ENCODE assay signal across 1 cellular context in the genomic region with DNA sequence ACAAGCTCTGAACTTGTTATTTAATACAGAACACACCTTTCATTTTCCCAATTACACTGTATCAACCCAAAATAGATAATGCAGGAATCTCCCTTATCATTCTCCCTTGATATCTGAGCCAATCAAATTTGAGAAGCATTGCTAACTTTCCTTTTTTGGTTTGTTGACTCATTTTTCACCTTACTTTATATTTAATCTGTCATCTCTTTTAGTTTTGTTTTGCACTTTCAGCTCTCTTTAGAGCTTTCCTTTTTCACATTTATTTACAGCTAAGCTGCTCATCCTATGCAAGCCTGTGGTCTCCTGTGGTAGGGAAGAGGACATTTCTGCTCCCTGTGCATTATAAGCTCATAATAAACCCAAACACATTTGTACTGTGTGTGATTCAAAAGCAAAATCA.
A peak's percentile ranks its signal among the peaks of the same experiment; 100 is the strongest.
TF ChIP-seq lines count a peak whose summit lies in the region.

No MANE protein-coding gene starts in this region.

TF ChIP-seq in GM12878, 131 proteins besides CTCF, POLR2A, EP300 and RAD21:
- TF ChIP-seq, protein P1, sequence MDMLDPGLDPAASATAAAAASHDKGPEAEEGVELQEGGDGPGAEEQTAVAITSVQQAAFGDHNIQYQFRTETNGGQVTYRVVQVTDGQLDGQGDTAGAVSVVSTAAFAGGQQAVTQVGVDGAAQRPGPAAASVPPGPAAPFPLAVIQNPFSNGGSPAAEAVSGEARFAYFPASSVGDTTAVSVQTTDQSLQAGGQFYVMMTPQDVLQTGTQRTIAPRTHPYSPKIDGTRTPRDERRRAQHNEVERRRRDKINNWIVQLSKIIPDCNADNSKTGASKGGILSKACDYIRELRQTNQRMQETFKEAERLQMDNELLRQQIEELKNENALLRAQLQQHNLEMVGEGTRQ (IDR thresholded peaks at IDR 0.05; ENCODE audit: borderline replicate concordance, low read depth, low read length): no peak
- TF ChIP-seq CREM (IDR thresholded peaks at IDR 0.05; ENCODE audit: low read depth) (peak; percentile 36; the same call in 1 of the 2 replicates), EZH2 (IDR thresholded peaks at IDR 0.05; ENCODE audit: borderline replicate concordance, control insufficient read depth, low read depth, low read length) (no peak), JUNB (IDR thresholded peaks at IDR 0.05) (peak; percentile 80), DPF2 (IDR thresholded peaks at IDR 0.05) (no peak), FOXK2 (IDR thresholded peaks at IDR 0.05) (no peak), SREBF1 (IDR thresholded peaks at IDR 0.05; ENCODE audit: low read length) (no peak), ATF7 (IDR thresholded peaks at IDR 0.05; ENCODE audit: low read depth) (peak; percentile 33; the same call in 1 of the 2 replicates), WRNIP1 (IDR thresholded peaks at IDR 0.05; ENCODE audit: borderline replicate concordance, low read depth, low read length) (no peak), NFIC (IDR thresholded peaks at IDR 0.05; ENCODE audit: low read depth, low read length) (peak; percentile 52; the same call in 1 of the 2 replicates), SRF (IDR thresholded peaks at IDR 0.05; ENCODE audit: low read depth in 2 of 2, low read length in 2 of 2) (peak in 1 of 2 experiments; percentile 10; a peak in 1 of 4 replicates), MTA2 (IDR thresholded peaks at IDR 0.05; ENCODE audit: low read depth) (no peak), STAT1 (conservative IDR thresholded peaks at IDR 0.05) (no peak), MEF2A (IDR thresholded peaks at IDR 0.05; ENCODE audit: insufficient read depth, low read depth, low read length) (peak; percentile 94), SP1 (IDR thresholded peaks at IDR 0.05; ENCODE audit: low read depth, low read length) (no peak), TARDBP (IDR thresholded peaks at IDR 0.05; ENCODE audit: borderline replicate concordance) (no peak), CEBPB (IDR thresholded peaks at IDR 0.05; ENCODE audit: borderline replicate concordance in 1 of 2, low read depth in 2 of 2, low read length in 2 of 2) (peak in 1 of 2 experiments; percentile 32; a peak in 1 of 4 replicates), ZSCAN29 (IDR thresholded peaks at IDR 0.05) (no peak), CBFB (IDR thresholded peaks at IDR 0.05; ENCODE audit: low read depth) (peak; percentile 40; the same call in 1 of the 2 replicates), RUNX3 (IDR thresholded peaks at IDR 0.05; ENCODE audit: low read length) (peak; percentile 76), YBX1 (IDR thresholded peaks at IDR 0.05) (no peak), FOXM1 (IDR thresholded peaks at IDR 0.05; ENCODE audit: low read depth, low read length) (peak; percentile 43; the same call in 1 of the 2 replicates), CREB1 (IDR thresholded peaks at IDR 0.05; ENCODE audit: low read depth) (0 out of 2 replicates have a peak, but pooled peaks have one; percentile 32), TCF7 (IDR thresholded peaks at IDR 0.05; ENCODE audit: borderline replicate concordance) (no peak), RELA (IDR thresholded peaks at IDR 0.05; ENCODE audit: borderline replicate concordance, partially characterized antibody) (no peak)
- TF ChIP-seq, protein P2, sequence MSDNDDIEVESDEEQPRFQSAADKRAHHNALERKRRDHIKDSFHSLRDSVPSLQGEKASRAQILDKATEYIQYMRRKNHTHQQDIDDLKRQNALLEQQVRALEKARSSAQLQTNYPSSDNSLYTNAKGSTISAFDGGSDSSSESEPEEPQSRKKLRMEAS (IDR thresholded peaks at IDR 0.05; ENCODE audit: low read depth, low read length): no peak
- TF ChIP-seq, protein P3, sequence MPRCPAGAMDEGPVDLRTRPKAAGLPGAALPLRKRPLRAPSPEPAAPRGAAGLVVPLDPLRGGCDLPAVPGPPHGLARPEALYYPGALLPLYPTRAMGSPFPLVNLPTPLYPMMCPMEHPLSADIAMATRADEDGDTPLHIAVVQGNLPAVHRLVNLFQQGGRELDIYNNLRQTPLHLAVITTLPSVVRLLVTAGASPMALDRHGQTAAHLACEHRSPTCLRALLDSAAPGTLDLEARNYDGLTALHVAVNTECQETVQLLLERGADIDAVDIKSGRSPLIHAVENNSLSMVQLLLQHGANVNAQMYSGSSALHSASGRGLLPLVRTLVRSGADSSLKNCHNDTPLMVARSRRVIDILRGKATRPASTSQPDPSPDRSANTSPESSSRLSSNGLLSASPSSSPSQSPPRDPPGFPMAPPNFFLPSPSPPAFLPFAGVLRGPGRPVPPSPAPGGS (IDR thresholded peaks at IDR 0.05; ENCODE audit: borderline replicate concordance, insufficient read depth, low read depth, low read length, poor library complexity, severe bottlenecking): no peak
- TF ChIP-seq, protein P4, sequence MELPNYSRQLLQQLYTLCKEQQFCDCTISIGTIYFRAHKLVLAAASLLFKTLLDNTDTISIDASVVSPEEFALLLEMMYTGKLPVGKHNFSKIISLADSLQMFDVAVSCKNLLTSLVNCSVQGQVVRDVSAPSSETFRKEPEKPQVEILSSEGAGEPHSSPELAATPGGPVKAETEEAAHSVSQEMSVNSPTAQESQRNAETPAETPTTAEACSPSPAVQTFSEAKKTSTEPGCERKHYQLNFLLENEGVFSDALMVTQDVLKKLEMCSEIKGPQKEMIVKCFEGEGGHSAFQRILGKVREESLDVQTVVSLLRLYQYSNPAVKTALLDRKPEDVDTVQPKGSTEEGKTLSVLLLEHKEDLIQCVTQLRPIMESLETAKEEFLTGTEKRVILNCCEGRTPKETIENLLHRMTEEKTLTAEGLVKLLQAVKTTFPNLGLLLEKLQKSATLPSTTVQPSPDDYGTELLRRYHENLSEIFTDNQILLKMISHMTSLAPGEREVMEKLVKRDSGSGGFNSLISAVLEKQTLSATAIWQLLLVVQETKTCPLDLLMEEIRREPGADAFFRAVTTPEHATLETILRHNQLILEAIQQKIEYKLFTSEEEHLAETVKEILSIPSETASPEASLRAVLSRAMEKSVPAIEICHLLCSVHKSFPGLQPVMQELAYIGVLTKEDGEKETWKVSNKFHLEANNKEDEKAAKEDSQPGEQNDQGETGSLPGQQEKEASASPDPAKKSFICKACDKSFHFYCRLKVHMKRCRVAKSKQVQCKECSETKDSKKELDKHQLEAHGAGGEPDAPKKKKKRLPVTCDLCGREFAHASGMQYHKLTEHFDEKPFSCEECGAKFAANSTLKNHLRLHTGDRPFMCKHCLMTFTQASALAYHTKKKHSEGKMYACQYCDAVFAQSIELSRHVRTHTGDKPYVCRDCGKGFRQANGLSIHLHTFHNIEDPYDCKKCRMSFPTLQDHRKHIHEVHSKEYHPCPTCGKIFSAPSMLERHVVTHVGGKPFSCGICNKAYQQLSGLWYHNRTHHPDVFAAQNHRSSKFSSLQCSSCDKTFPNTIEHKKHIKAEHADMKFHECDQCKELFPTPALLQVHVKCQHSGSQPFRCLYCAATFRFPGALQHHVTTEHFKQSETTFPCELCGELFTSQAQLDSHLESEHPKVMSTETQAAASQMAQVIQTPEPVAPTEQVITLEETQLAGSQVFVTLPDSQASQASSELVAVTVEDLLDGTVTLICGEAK (IDR thresholded peaks at IDR 0.05; ENCODE audit: borderline replicate concordance): no peak
- TF ChIP-seq, protein P5, sequence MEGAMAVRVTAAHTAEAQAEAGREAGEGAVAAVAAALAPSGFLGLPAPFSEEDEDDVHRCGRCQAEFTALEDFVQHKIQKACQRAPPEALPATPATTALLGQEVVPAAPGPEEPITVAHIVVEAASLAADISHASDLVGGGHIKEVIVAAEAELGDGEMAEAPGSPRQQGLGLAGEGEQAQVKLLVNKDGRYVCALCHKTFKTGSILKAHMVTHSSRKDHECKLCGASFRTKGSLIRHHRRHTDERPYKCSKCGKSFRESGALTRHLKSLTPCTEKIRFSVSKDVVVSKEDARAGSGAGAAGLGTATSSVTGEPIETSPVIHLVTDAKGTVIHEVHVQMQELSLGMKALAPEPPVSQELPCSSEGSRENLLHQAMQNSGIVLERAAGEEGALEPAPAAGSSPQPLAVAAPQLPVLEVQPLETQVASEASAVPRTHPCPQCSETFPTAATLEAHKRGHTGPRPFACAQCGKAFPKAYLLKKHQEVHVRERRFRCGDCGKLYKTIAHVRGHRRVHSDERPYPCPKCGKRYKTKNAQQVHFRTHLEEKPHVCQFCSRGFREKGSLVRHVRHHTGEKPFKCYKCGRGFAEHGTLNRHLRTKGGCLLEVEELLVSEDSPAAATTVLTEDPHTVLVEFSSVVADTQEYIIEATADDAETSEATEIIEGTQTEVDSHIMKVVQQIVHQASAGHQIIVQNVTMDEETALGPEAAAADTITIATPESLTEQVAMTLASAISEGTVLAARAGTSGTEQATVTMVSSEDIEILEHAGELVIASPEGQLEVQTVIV (IDR thresholded peaks at IDR 0.05; ENCODE audit: borderline replicate concordance, partially characterized antibody): no peak
- TF ChIP-seq, protein P6, sequence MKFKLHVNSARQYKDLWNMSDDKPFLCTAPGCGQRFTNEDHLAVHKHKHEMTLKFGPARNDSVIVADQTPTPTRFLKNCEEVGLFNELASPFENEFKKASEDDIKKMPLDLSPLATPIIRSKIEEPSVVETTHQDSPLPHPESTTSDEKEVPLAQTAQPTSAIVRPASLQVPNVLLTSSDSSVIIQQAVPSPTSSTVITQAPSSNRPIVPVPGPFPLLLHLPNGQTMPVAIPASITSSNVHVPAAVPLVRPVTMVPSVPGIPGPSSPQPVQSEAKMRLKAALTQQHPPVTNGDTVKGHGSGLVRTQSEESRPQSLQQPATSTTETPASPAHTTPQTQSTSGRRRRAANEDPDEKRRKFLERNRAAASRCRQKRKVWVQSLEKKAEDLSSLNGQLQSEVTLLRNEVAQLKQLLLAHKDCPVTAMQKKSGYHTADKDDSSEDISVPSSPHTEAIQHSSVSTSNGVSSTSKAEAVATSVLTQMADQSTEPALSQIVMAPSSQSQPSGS (IDR thresholded peaks at IDR 0.05; ENCODE audit: low read length): peak; percentile 59
TF ChIP-seq in GM12878: peak in this region for 12.
